Comparison of ENCODE assay signal across 10 cellular contexts in the genomic region with DNA sequence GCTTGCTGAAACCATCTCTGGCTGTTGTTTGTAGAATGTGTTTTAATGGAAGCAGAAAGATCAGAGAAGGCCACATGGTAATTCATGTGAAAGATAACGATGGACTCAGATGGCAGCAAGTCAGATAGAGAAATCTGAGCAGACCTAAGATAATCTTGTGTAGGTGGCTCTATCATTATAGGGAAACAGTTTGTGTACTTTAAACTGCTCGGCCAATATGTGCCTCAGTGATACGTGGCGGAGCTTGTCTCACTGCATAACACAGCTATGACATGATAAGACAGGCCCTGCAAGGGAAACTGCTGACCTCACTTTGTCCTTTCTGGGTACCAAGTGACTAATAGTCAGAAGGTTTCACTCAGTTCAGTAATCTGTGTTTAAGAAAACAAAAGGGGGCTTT. TPM values are rescaled to one million over a fixed set of nuclear protein-coding genes. Genes with fewer than 3 reads are reported as not detected.
DNase-seq lines count a peak whose midpoint lies in the region; ATAC-seq, FAIRE-seq and TF ChIP-seq lines count a peak whose summit lies in the region.
"Had no signal": no experiment of that assay in that cellular context is flagged by ENCODE, and none has a peak within 500 bp of the region (broad histone marks: within the 10 kb centered on the region; RNA-seq: fewer than 3 reads in every experiment).

No MANE protein-coding gene starts in this region.

- peak overlapping the region; percentile 10 for H3K27ac Mint-ChIP-seq in stimulated activated naive B cell treated with anti-CD40 and anti-IgM and Interleukin-4, amounts not matched to agents 10 μg/mL and 1 μg/mL and 100 μg/mL, for 72 hours

- no peaks in the 10 kb centered on the region for H3K36me3 ChIP-seq in bronchial epithelial cell (ENCODE audit: control insufficient read depth, insufficient read depth, low read length)

- peak; percentile 76 for ATAC-seq in GM19023 (IDR thresholded peaks at IDR 0.05; ENCODE audit: unreplicated experiment)
- ATAC-seq in HG03159 (IDR thresholded peaks at IDR 0.05; ENCODE audit: unreplicated experiment) = peak; percentile 75
- peak; percentile 92 to 97 for ATAC-seq in stimulated activated naive B cell treated with anti-CD40 and anti-IgM and Interleukin-4, amounts not matched to agents 10 μg/mL and 1 μg/mL and 100 μg/mL, for 72 hours (replicated peaks)

- no peak overlapping the region for H3K4me3 ChIP-seq in bronchial epithelial cell (ENCODE audit: low read depth, low read length)

- peaks cover 6 to 9% of the 10 kb centered on the region in 2 donors for H3K9me3 Mint-ChIP-seq in stimulated activated naive B cell treated with anti-CD40 and anti-IgM and Interleukin-4, amounts not matched to agents 10 μg/mL and 1 μg/mL and 100 μg/mL, for 72 hours

- no peak for FAIRE-seq in bronchial epithelial cell (lab: Jason Lieb, UNC)

- peak; percentile 98 for DNase-seq in bronchial epithelial cell (ENCODE audit: low read depth)
- DNase-seq in stimulated activated naive B cell treated with anti-CD40 and anti-IgM and Interleukin-4, amounts not matched to agents 10 μg/mL and 1 μg/mL and 100 μg/mL, for 72 hours = peak; percentile 29
- no peak for DNase-seq in C1 segment of cervical spinal cord (lab: John Stamatoyannopoulos, UW)
- DNase-seq in SHP77 (lab: John Stamatoyannopoulos, UW) = no peak
- DNase-seq in hypothalamus (lab: John Stamatoyannopoulos, UW) = no peak
- DNase-seq in NCI-H526 (lab: John Stamatoyannopoulos, UW) = no peak
- DNase-seq: NCI-H526 treated with DMSO at 0.1 percent for 48 hours; stimulated activated CD4-positive, alpha-beta T cell treated with anti-CD3 and anti-CD28 coated beads, Interleukin-12 subunit alpha, Interleukin-12 subunit beta, amount 100 ng/mL, for 4 hours had no signal

- H3K27me3 ChIP-seq in bronchial epithelial cell (ENCODE audit: control insufficient read depth, insufficient read depth, low read length) = no peaks in the 10 kb centered on the region

- H3K27me3 Mint-ChIP-seq in stimulated activated naive B cell treated with anti-CD40 and anti-IgM and Interleukin-4, amounts not matched to agents 10 μg/mL and 1 μg/mL and 100 μg/mL, for 72 hours = no peaks in the 10 kb centered on the region

- TF ChIP-seq CTCF in bronchial epithelial cell (IDR thresholded peaks at IDR 0.05; ENCODE audit: insufficient read depth, low read length, severe bottlenecking) = no peak

- peaks cover 17 to 28% of the 10 kb centered on the region in 2 donors for H3K4me1 Mint-ChIP-seq in stimulated activated naive B cell treated with anti-CD40 and anti-IgM and Interleukin-4, amounts not matched to agents 10 μg/mL and 1 μg/mL and 100 μg/mL, for 72 hours

- peaks cover 0 to 2% of the 10 kb centered on the region in 2 donors for H3K36me3 Mint-ChIP-seq in stimulated activated naive B cell treated with anti-CD40 and anti-IgM and Interleukin-4, amounts not matched to agents 10 μg/mL and 1 μg/mL and 100 μg/mL, for 72 hours

- H3K4me3 Mint-ChIP-seq in stimulated activated naive B cell treated with anti-CD40 and anti-IgM and Interleukin-4, amounts not matched to agents 10 μg/mL and 1 μg/mL and 100 μg/mL, for 72 hours = peak overlapping the region; percentile 5 to 60

RNA-seq across cellular contexts. Expression of gene MME, which starts 51.0 kb away (rescaled TPM):
- 16.9 and 25.3 TPM in 2 replicates for total RNA-seq in bronchial epithelial cell

Comparison
In these comparisons a context has a peak if more than half of its experiments do, and no peak if none do; other contexts are left out.
1. DNase-seq: peak in bronchial epithelial cell (single experiment) and stimulated activated naive B cell treated with anti-CD40 and anti-IgM and Interleukin-4, amounts not matched to agents 10 μg/mL and 1 μg/mL and 100 μg/mL, for 72 hours (single experiment); none in C1 segment of cervical spinal cord (0 of 14), SHP77 (0 of 2), hypothalamus (0 of 51) and NCI-H526 (0 of 2).
2. Peak in every context shown above with its lines, with median percentiles within 50 percentile points of each other: ATAC-seq.